Comparison of ENCODE assay signal across 1 cellular context in genomic region chr4:89110986-89111832, GRCh38.
A peak's percentile ranks its signal among the peaks of the same experiment; 100 is the strongest.
TF ChIP-seq lines count a peak whose summit lies in the region.

Gene TIGD2 (plus strand): TSS chr4:89111533. CDS start chr4:89112975, 1,442 bp downstream.

TF ChIP-seq in K562, 482 proteins besides CTCF, POLR2A, EP300 and RAD21 (continued from another document and continues in another):
- TF ChIP-seq ZBTB5 (IDR thresholded peaks at IDR 0.05) (no peak), NKRF (IDR thresholded peaks at IDR 0.05; ENCODE audit: borderline replicate concordance) (peak; percentile 85), BMI1 (IDR thresholded peaks at IDR 0.05; ENCODE audit: low read length) (no peak), PRDM10 (IDR thresholded peaks at IDR 0.05; ENCODE audit: partially characterized antibody) (peak; percentile 18), BRD4 (IDR thresholded peaks at IDR 0.05) (no peak), CREBBP (IDR thresholded peaks at IDR 0.05; ENCODE audit: low read depth, low read length) (no peak), EP400 (IDR thresholded peaks at IDR 0.05) (peak; percentile 82), GATAD2A (IDR thresholded peaks at IDR 0.05) (no peak), ZNF830 (CRISPR knock-in tag; IDR thresholded peaks at IDR 0.05) (no peak), ZNF57 (CRISPR knock-in tag; IDR thresholded peaks at IDR 0.05) (no peak), ZNF77 (CRISPR knock-in tag; IDR thresholded peaks at IDR 0.05) (no peak), ZNF445 (CRISPR knock-in tag; IDR thresholded peaks at IDR 0.05; ENCODE audit: low read depth) (no peak), NR1H2 (CRISPR knock-in tag; IDR thresholded peaks at IDR 0.05) (no peak), NCOA2 (IDR thresholded peaks at IDR 0.05; ENCODE audit: partially characterized antibody in 2 of 2) (no peak), ZNF347 (CRISPR knock-in tag; IDR thresholded peaks at IDR 0.05; ENCODE audit: low read depth) (no peak), ZC3H8 (IDR thresholded peaks at IDR 0.05) (no peak), ZSCAN29 (IDR thresholded peaks at IDR 0.05) (no peak), CREB5 (CRISPR knock-in tag; IDR thresholded peaks at IDR 0.05) (no peak), ZNF121 (CRISPR knock-in tag; conservative IDR thresholded peaks at IDR 0.05) (no peak), ZEB2 (IDR thresholded peaks at IDR 0.05) (no peak), MED1 (CRISPR knock-in tag; IDR thresholded peaks at IDR 0.05; ENCODE audit: borderline replicate concordance) (no peak), MAZ (CRISPR knock-in tag; conservative IDR thresholded peaks at IDR 0.05 in 1 of 2, IDR thresholded peaks at IDR 0.05 in 1 of 2) (peak; percentile 75 to 88; a peak in 3 of 4 replicates), HINFP (tag; conservative IDR thresholded peaks at IDR 0.05; ENCODE audit: low read depth) (no peak), THAP7 (CRISPR knock-in tag; IDR thresholded peaks at IDR 0.05) (no peak), ZNF586 (CRISPR knock-in tag; conservative IDR thresholded peaks at IDR 0.05) (no peak), ESRRB (CRISPR knock-in tag; IDR thresholded peaks at IDR 0.05; ENCODE audit: borderline replicate concordance) (no peak), CEBPZ (IDR thresholded peaks at IDR 0.05; ENCODE audit: borderline replicate concordance, low read depth, low read length) (no peak), BCOR (IDR thresholded peaks at IDR 0.05) (no peak), HMGN3 (IDR thresholded peaks at IDR 0.05; ENCODE audit: borderline replicate concordance, extremely low read depth, insufficient read length, low read depth, low read length) (peak; percentile 31), ZNF398 (CRISPR knock-in tag; IDR thresholded peaks at IDR 0.05) (no peak), KAT8 (IDR thresholded peaks at IDR 0.05; ENCODE audit: low read depth) (no peak), POLR2H (tag; IDR thresholded peaks at IDR 0.05; ENCODE audit: low read depth) (peak; percentile 63), MTA3 (IDR thresholded peaks at IDR 0.05; ENCODE audit: borderline replicate concordance) (peak; percentile 67; the same call in 1 of the 2 replicates), TCF3 (CRISPR knock-in tag; IDR thresholded peaks at IDR 0.05) (peak; percentile 35; the same call in 1 of the 2 replicates), PREB (CRISPR knock-in tag; IDR thresholded peaks at IDR 0.05) (no peak), ZBTB11 (CRISPR knock-in tag; IDR thresholded peaks at IDR 0.05) (peak in 1 of 3 experiments; percentile 64; a peak in 2 of 6 replicates), MAX (CRISPR knock-in tag; IDR thresholded peaks at IDR 0.05) (peak; percentile 94), SAFB2 (IDR thresholded peaks at IDR 0.05; ENCODE audit: borderline replicate concordance, low read depth, low read length, severe bottlenecking) (no peak)
